In the genomic region with DNA sequence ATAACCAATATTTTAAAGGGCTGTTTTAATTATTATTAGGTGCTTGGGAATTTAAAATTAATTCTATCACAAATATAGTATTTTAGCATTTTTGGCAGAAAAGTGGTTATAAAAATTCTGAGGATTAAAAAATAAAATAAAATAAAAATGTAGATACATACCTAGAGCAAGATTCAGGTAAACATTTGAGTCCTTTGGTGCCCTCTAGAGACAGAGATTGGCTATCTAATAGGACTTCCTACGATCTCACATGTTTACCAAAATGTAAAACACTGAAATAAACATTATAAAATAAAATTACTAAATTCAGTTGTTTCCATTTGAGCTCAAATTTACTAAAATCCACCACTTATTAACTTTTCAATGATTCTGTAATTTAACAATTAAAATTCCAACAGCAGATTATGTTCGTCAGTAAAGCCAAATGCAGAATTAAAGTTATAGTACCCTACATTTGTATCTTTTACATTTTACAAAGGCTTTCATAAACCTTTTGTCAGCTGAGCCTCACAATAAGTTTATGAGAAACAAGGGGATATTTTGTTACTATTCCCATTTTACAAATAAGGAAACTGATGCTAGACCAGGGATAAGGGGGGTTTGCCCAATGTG, we compare ENCODE assay signal across 10 cellular contexts. TPM values are rescaled to one million over a fixed set of nuclear protein-coding genes. Genes with fewer than 3 reads are reported as not detected.
A peak's percentile ranks its signal among the peaks of the same experiment; 100 is the strongest.
DNase-seq lines count a peak whose midpoint lies in the region; ATAC-seq and TF ChIP-seq lines count a peak whose summit lies in the region.
"Had no signal": no experiment of that assay in that cellular context is flagged by ENCODE, and none has a peak within 500 bp of the region (broad histone marks: within the 10 kb centered on the region; RNA-seq: fewer than 3 reads in every experiment).

No MANE protein-coding gene starts in this region.

- no peaks in the 10 kb centered on the region for H3K9me3 Mint-ChIP-seq in glutamatergic neuron (ENCODE audit: unreplicated experiment)
- H3K9me3 Mint-ChIP-seq: activated B cell treated with CpG ODN at 0.5 μM for 24 hours had no signal

- DNase-seq in AG04449 (ENCODE audit: low read depth, low spot score) (peak; percentile 3), RPMI8226 (peak; percentile 51), glutamatergic neuron (no peak), uterus (no peak)
- DNase-seq: activated B cell treated with CpG ODN at 0.5 μM for 24 hours had no signal

- CTCF ChIA-PET in AG04449 (lab: Yijun Ruan, JAX) = interaction anchor here (0.6 to 4.2 kb wide), 18 partner anchors 10 to 236 kb away, joined by 3 to 46 read pairs (median 4); a partner anchor contains a TSS

- no peaks in the 10 kb centered on the region for H3K27me3 ChIP-seq in uterus

- no peaks in the 10 kb centered on the region for H3K4me1 ChIP-seq in uterus

- ATAC-seq in HG03378 (IDR thresholded peaks at IDR 0.05; ENCODE audit: unreplicated experiment) (no peak), GM21576 (IDR thresholded peaks at IDR 0.05; ENCODE audit: unreplicated experiment) (no peak), HG02678 (IDR thresholded peaks at IDR 0.05; ENCODE audit: unreplicated experiment) (no peak)

- no peaks in the 10 kb centered on the region for H3K9me3 ChIP-seq in uterus

- no peak overlapping the region for H3K27ac ChIP-seq in uterus

- H3K4me3 Mint-ChIP-seq in glutamatergic neuron (ENCODE audit: unreplicated experiment) = no peak overlapping the region
- H3K4me3 Mint-ChIP-seq: activated B cell treated with CpG ODN at 0.5 μM for 24 hours had no signal

- intact Hi-C loops in uterus (cut with DNase I; ENCODE audit: low total_unique reads) = no loop called here

- no peak overlapping the region for H3K4me3 ChIP-seq in AG04449 (ENCODE audit: low read depth, low read length)
- H3K4me3 ChIP-seq in uterus = no peak overlapping the region
- H3K4me3 ChIP-seq: lung had no signal

- H3K36me3 Mint-ChIP-seq in glutamatergic neuron (ENCODE audit: unreplicated experiment) = no peaks in the 10 kb centered on the region

- TF ChIP-seq CTCF in AG04449 (IDR thresholded peaks at IDR 0.05; ENCODE audit: insufficient read depth, low read length, missing control alignments) (peak; percentile 40), GM12873 (IDR thresholded peaks at IDR 0.05; ENCODE audit: insufficient read depth, low read depth, low read length, missing control alignments) (peak; percentile 33), glutamatergic neuron (IDR thresholded peaks at IDR 0.05; ENCODE audit: partially characterized antibody, unreplicated experiment) (peak; percentile 23), uterus (IDR thresholded peaks at IDR 0.05) (peak in 1 of 4 experiments; percentile 25)

- POLR2A ChIA-PET in AG04449 (lab: Yijun Ruan, JAX) = no interaction called here

- TF ChIP-seq POLR2A in uterus (IDR thresholded peaks at IDR 0.05) = no peak

- H3K27me3 Mint-ChIP-seq in glutamatergic neuron (ENCODE audit: unreplicated experiment) = no peaks in the 10 kb centered on the region
- H3K27me3 Mint-ChIP-seq: activated B cell treated with CpG ODN at 0.5 μM for 24 hours had no signal

- H3K4me1 Mint-ChIP-seq in glutamatergic neuron (ENCODE audit: low read depth, unreplicated experiment) = no peaks in the 10 kb centered on the region

- no peaks in the 10 kb centered on the region for H3K36me3 ChIP-seq in uterus

- no peak overlapping the region for H3K27ac Mint-ChIP-seq in glutamatergic neuron (ENCODE audit: unreplicated experiment)
- H3K27ac Mint-ChIP-seq: activated B cell treated with CpG ODN at 0.5 μM for 24 hours had no signal

RNA-seq across cellular contexts. Expression of a gene that starts 27.7 kb away (rescaled TPM):
- total RNA-seq in glutamatergic neuron (ENCODE audit: unreplicated experiment) = 33.1 TPM
- total RNA-seq in uterus = 10 to 100 TPM; 24.5 to 49.4 (median 29.4) TPM

Comparison
In these comparisons a context has a peak if more than half of its experiments do, and no peak if none do; other contexts are left out.
1. DNase-seq: peak in AG04449 (single experiment) and RPMI8226 (single experiment); none in glutamatergic neuron (single experiment) and uterus (0 of 2).